In the genomic region with DNA sequence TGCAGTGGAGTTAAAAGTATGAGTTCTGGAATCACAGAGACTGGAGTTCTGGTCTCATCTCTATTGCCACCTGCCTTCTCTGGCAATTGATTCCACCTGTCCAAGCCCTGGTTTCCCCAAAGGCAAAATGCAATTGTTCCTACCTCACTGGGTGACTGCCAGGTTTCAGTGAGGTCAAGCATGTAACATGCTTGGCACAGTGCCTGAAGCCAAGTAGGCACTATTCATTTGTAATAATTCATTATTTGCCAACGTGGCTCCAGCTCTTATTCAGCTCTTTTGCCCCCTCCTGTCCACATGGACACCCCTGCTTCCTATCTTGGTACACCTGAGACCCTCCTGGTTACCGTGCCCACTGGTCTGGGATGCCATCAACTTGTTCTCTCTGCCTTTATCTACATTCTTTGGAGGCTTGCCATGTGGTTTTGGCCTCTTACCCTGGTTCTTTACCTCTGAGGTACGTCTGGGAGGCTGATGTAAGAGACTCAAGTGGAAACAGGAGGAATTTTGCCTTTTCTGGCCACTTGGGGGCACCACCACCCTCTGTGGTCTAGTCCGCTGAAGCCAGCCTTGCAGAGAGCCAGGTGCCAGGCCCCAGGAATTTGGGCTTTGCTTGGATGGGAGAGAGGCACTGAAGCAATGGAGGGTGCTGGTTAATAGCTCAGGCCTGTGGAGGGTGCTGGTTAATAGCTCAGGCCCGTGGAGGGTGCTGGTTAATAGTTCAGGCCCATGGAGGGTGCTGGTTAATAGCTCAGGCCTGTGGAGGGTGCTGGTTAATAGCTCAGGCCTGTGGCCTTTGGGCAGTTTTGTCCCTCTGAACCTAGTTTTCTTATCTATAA, we compare ENCODE assay signal across 9 cellular contexts. TPM values are rescaled to one million over a fixed set of nuclear protein-coding genes. Genes with fewer than 3 reads are reported as not detected.
A peak's percentile ranks its signal among the peaks of the same experiment; 100 is the strongest.
DNase-seq lines count a peak whose midpoint lies in the region; ATAC-seq and TF ChIP-seq lines count a peak whose summit lies in the region.
"Had no signal": no experiment of that assay in that cellular context is flagged by ENCODE, and none has a peak within 500 bp of the region (broad histone marks: within the 10 kb centered on the region; RNA-seq: fewer than 3 reads in every experiment).

No MANE protein-coding gene starts in this region.

- H3K23ac ChIP-seq in mesenchymal stem cell (ENCODE audit: low read length in 2 of 2) = no peak overlapping the region

- no peaks in the 10 kb centered on the region for H3K36me3 Mint-ChIP-seq in activated CD8-positive, alpha-beta T cell treated with anti-CD3 and anti-CD28 coated beads for 36 hours (ENCODE audit: low read depth)
- H3K36me3 Mint-ChIP-seq in endodermal cell (ENCODE audit: low read depth) = no peaks in the 10 kb centered on the region

- no peak overlapping the region for H4K91ac ChIP-seq in mesenchymal stem cell (ENCODE audit: low read length)

- H3K9ac ChIP-seq in endodermal cell (ENCODE audit: extremely low read depth, low read length, poor library complexity, severe bottlenecking) (no peak overlapping the region), mesenchymal stem cell (ENCODE audit: low read length) (peak overlapping the region; percentile 78)

- H3K27ac ChIP-seq in endodermal cell (ENCODE audit: low read depth, low read length) = no peak overlapping the region
- H3K27ac ChIP-seq in mesenchymal stem cell (ENCODE audit: low read length, poor library complexity, severe bottlenecking) = no peak overlapping the region

- intact Hi-C loops in activated CD8-positive, alpha-beta T cell treated with anti-CD3 and anti-CD28 coated beads for 36 hours (cut with micrococcal nuclease) = loop anchor here (1.0 kb wide), 1 partner anchor 120 kb away; no protein-coding TSS in a partner anchor

- H3K9me3 Mint-ChIP-seq in activated CD8-positive, alpha-beta T cell treated with anti-CD3 and anti-CD28 coated beads for 36 hours = no peaks in the 10 kb centered on the region
- H3K9me3 Mint-ChIP-seq in endodermal cell = no peaks in the 10 kb centered on the region

- H3K27me3 ChIP-seq in endodermal cell (ENCODE audit: control insufficient read depth, insufficient read depth, low read length, poor library complexity, severe bottlenecking) = peaks cover 43% of the 10 kb centered on the region
- peaks cover 28 to 74% of the 10 kb centered on the region in 2 experiments for H3K27me3 ChIP-seq in mesenchymal stem cell (ENCODE audit: control insufficient read depth in 1 of 2, insufficient read depth in 1 of 2, low read length in 2 of 2)

- H2AK5ac ChIP-seq in mesenchymal stem cell (ENCODE audit: low read length, severe bottlenecking) = no peak overlapping the region

- POLR2A ChIA-PET in activated CD8-positive, alpha-beta T cell treated with anti-CD3 and anti-CD28 coated beads for 36 hours (lab: Charles Lee) = interaction anchor here (0.7 to 0.8 kb wide), 2 partner anchors 66 to 348 kb away, joined by 3 read pairs; no protein-coding TSS in a partner anchor

- H3K4me3 ChIP-seq in endodermal cell (ENCODE audit: low read length) = no peak overlapping the region
- H3K4me3 ChIP-seq in mesenchymal stem cell (ENCODE audit: insufficient read depth in 1 of 2, low read depth in 1 of 2, low read length in 2 of 2) = peak overlapping the region in 1 of 2 experiments; percentile 80

- WGBS in endodermal cell (ENCODE audit: insufficient coverage in 1 of 2, insufficient read length in 1 of 2), 2 experiments = 6 to 13% methylated on average over 3 to 5 of the region's 5 CpGs
- WGBS in mesenchymal stem cell = 21% methylated on average over 4 of the region's 5 CpGs

- no peak overlapping the region for H2AFZ ChIP-seq in mesenchymal stem cell (ENCODE audit: low read depth, low read length)

- H2BK12ac ChIP-seq in mesenchymal stem cell (ENCODE audit: low read length in 2 of 2) = no peak overlapping the region

- H3K18ac ChIP-seq in mesenchymal stem cell (ENCODE audit: low read depth in 1 of 2, low read length in 2 of 2) = no peak overlapping the region

- peak overlapping the region; percentile 73 for H3K27ac Mint-ChIP-seq in activated CD8-positive, alpha-beta T cell treated with anti-CD3 and anti-CD28 coated beads for 36 hours
- no peak overlapping the region for H3K27ac Mint-ChIP-seq in endodermal cell

- no peak overlapping the region for H2BK15ac ChIP-seq in mesenchymal stem cell (ENCODE audit: low read depth, poor library complexity, severe bottlenecking)

- peaks cover 20% of the 10 kb centered on the region for H3K27me3 Mint-ChIP-seq in activated CD8-positive, alpha-beta T cell treated with anti-CD3 and anti-CD28 coated beads for 36 hours
- peaks cover 73% of the 10 kb centered on the region for H3K27me3 Mint-ChIP-seq in endodermal cell (ENCODE audit: insufficient read depth)

- H3K36me3 ChIP-seq in endodermal cell (ENCODE audit: control insufficient read depth, insufficient read depth, low read length) (no peaks in the 10 kb centered on the region), mesenchymal stem cell (ENCODE audit: control insufficient read depth in 1 of 2, insufficient read depth in 2 of 2, low read depth in 1 of 2, low read length in 2 of 2) (peaks cover 0 to 4% of the 10 kb centered on the region in 2 experiments)

- no peak overlapping the region for H3K4me2 ChIP-seq in mesenchymal stem cell (ENCODE audit: low read length, poor library complexity, severe bottlenecking)

- CTCF ChIA-PET in activated CD8-positive, alpha-beta T cell treated with anti-CD3 and anti-CD28 coated beads for 36 hours (lab: Charles Lee) = interaction anchor here (0.5 to 4.5 kb wide), 28 partner anchors 9 to 348 kb away, joined by 3 to 37 read pairs (median 5); no protein-coding TSS in a partner anchor

- peak; percentile 62 for DNase-seq in CD1c-positive myeloid dendritic cell (ENCODE audit: extremely low spot score)
- peak; percentile 96 for DNase-seq in HPDE6-E6E7 (ENCODE audit: extremely low spot score)
- DNase-seq in NCI-H748 treated with DMSO at 0.1 percent for 48 hours (lab: John Stamatoyannopoulos, UW) = peak; percentile 86
- DNase-seq in activated CD8-positive, alpha-beta T cell treated with anti-CD3 and anti-CD28 coated beads for 36 hours = peak; percentile 87
- peak; percentile 97 for DNase-seq in endodermal cell
- peak; percentile 68 for DNase-seq in mesenchymal stem cell
- DNase-seq in stimulated activated CD8-positive, alpha-beta memory T cell treated with anti-CD3 and anti-CD28 coated beads, Interleukin-4, amount 100 ng/mL, for 48 hours = peak; percentile 85

- peaks cover 8% of the 10 kb centered on the region for H3K4me1 Mint-ChIP-seq in activated CD8-positive, alpha-beta T cell treated with anti-CD3 and anti-CD28 coated beads for 36 hours (ENCODE audit: low read depth)
- peaks cover 8% of the 10 kb centered on the region for H3K4me1 Mint-ChIP-seq in endodermal cell

- H3K14ac ChIP-seq in mesenchymal stem cell (ENCODE audit: low read length in 2 of 2) = no peak overlapping the region

- peak; percentile 71 for ATAC-seq in activated CD8-positive, alpha-beta T cell treated with anti-CD3 and anti-CD28 coated beads for 36 hours
- ATAC-seq in HG03378 (IDR thresholded peaks at IDR 0.05; ENCODE audit: unreplicated experiment) = no peak

- H2BK5ac ChIP-seq in mesenchymal stem cell (ENCODE audit: low read depth, low read length, poor library complexity, severe bottlenecking) = no peak overlapping the region

- H3K4me3 Mint-ChIP-seq in activated CD8-positive, alpha-beta T cell treated with anti-CD3 and anti-CD28 coated beads for 36 hours = peak overlapping the region; percentile 70
- H3K4me3 Mint-ChIP-seq in endodermal cell = no peak overlapping the region

- H3K4me1 ChIP-seq in endodermal cell (ENCODE audit: control insufficient read depth, insufficient read depth, low read length) (no peaks in the 10 kb centered on the region), mesenchymal stem cell (ENCODE audit: control insufficient read depth, insufficient read depth, low read depth, low read length) (peaks cover 19% of the 10 kb centered on the region)

- no peak overlapping the region for H2BK120ac ChIP-seq in mesenchymal stem cell (ENCODE audit: low read depth, low read length)

- TF ChIP-seq CTCF in activated CD8-positive, alpha-beta T cell treated with anti-CD3 and anti-CD28 coated beads for 36 hours (IDR thresholded peaks at IDR 0.05) = peak; percentile 71
- peak; percentile 86 for TF ChIP-seq CTCF in endodermal cell (conservative IDR thresholded peaks at IDR 0.05)

- H3K4ac ChIP-seq in mesenchymal stem cell (ENCODE audit: low read depth in 1 of 2, low read length in 2 of 2) = no peak overlapping the region

- H4K8ac ChIP-seq in mesenchymal stem cell (ENCODE audit: low read length) = no peak overlapping the region

- no peaks in the 10 kb centered on the region for H3K79me1 ChIP-seq in mesenchymal stem cell (replicated peaks; ENCODE audit: low read length, poor library complexity, severe bottlenecking)

- H3K9me3 ChIP-seq in endodermal cell (ENCODE audit: control insufficient read depth, low read length) = no peaks in the 10 kb centered on the region
- no peaks in the 10 kb centered on the region for H3K9me3 ChIP-seq in mesenchymal stem cell (ENCODE audit: control insufficient read depth, low read length)

RNA-seq across cellular contexts. Expression of a gene that starts 1.7 kb away (rescaled TPM):
- total RNA-seq in activated CD8-positive, alpha-beta T cell treated with anti-CD3 and anti-CD28 coated beads for 36 hours = under 1 TPM; 0.25 to 0.29 TPM
- total RNA-seq in endodermal cell = under 1 TPM; 0.15 to 0.22 TPM
- polyA plus RNA-seq in endodermal cell (2013, experiment 1 of 2) = 0.07 TPM
- not detected for polyA plus RNA-seq in endodermal cell (2013, experiment 2 of 2)
- not detected for polyA plus RNA-seq in mesenchymal stem cell (2013, experiment 1 of 2)
- not detected for polyA plus RNA-seq in mesenchymal stem cell (2013, experiment 2 of 2)
- total RNA-seq: temporal lobe had no signal

RNA-seq across cellular contexts. Expression of a gene that starts 32.2 kb away (rescaled TPM):
- total RNA-seq in activated CD8-positive, alpha-beta T cell treated with anti-CD3 and anti-CD28 coated beads for 36 hours = not detected
- not detected for total RNA-seq in endodermal cell
- not detected for polyA plus RNA-seq in endodermal cell (2013, experiment 1 of 2)
- polyA plus RNA-seq in endodermal cell (2013, experiment 2 of 2) = not detected
- polyA plus RNA-seq in mesenchymal stem cell (2013, experiment 1 of 2) = 0.10 TPM
- 0.07 TPM for polyA plus RNA-seq in mesenchymal stem cell (2013, experiment 2 of 2)
- total RNA-seq: temporal lobe had no signal
